In the genomic region with DNA sequence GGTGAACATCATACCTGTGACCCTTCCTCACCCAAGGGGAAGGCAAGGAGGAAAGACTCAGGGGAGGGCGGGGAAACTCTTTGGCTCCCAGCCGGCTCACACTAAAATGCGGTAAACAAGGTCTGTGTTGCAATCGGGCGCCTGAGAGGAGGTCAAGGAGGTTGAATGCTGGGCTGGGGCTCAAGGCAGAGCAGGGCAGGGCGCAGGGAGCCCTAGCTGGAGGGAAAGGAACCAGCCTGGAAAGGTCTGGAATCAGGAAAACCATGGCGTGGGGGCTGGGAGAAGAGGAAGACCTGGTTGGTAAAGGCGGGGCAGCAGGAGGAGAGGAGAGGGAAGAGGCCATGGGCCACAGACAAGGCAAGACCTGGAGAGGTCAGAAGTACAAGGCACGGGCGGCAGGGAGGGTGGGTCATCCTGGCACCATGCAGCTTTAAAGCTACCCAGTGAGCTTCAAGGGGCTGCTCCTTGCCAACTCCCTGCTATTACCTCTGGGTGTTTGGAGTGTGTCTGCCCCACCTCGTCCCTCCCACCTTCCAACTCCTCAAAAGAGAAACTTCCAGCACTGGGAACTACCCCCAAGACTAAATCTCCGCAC, we compare ENCODE assay signal across 1 cellular context.
A peak's percentile ranks its signal among the peaks of the same experiment; 100 is the strongest.
TF ChIP-seq lines count a peak whose summit lies in the region.

No MANE protein-coding gene starts in this region.

TF ChIP-seq in HepG2, 621 proteins besides CTCF, POLR2A, EP300 and RAD21 (continued from another document and continues in another):
- TF ChIP-seq GABPA (IDR thresholded peaks at IDR 0.05; ENCODE audit: low read depth, low read length) = no peak
- peak; percentile 17; the same call in 1 of the 2 replicates for TF ChIP-seq GABPA (CRISPR knock-in tag; IDR thresholded peaks at IDR 0.05; ENCODE audit: low read depth)
- TF ChIP-seq, protein P1, sequence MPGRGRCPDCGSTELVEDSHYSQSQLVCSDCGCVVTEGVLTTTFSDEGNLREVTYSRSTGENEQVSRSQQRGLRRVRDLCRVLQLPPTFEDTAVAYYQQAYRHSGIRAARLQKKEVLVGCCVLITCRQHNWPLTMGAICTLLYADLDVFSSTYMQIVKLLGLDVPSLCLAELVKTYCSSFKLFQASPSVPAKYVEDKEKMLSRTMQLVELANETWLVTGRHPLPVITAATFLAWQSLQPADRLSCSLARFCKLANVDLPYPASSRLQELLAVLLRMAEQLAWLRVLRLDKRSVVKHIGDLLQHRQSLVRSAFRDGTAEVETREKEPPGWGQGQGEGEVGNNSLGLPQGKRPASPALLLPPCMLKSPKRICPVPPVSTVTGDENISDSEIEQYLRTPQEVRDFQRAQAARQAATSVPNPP (CRISPR knock-in tag; IDR thresholded peaks at IDR 0.05) = no peak
- no peak for TF ChIP-seq ZNF446 (CRISPR knock-in tag; IDR thresholded peaks at IDR 0.05)
- TF ChIP-seq FLYWCH1 (CRISPR knock-in tag; IDR thresholded peaks at IDR 0.05) = no peak
- no peak; the same call in 1 of the 2 replicates for TF ChIP-seq CBX5 (CRISPR knock-in tag; IDR thresholded peaks at IDR 0.05; ENCODE audit: borderline replicate concordance)
- no peak for TF ChIP-seq SRSF1 (optimal IDR thresholded peaks at IDR 0.05; ENCODE audit: low read depth, low read length)
- TF ChIP-seq ZNF577 (CRISPR knock-in tag; IDR thresholded peaks at IDR 0.05; ENCODE audit: borderline replicate concordance, low read depth) = no peak
- peak; percentile 53; the same call in 1 of the 2 replicates for TF ChIP-seq ETV5 (CRISPR knock-in tag; IDR thresholded peaks at IDR 0.05; ENCODE audit: borderline replicate concordance)
- no peak for TF ChIP-seq MXD4 (CRISPR knock-in tag; IDR thresholded peaks at IDR 0.05)
- no peak for TF ChIP-seq ZNF543 (CRISPR knock-in tag; IDR thresholded peaks at IDR 0.05)
- no peak for TF ChIP-seq KLF12 (CRISPR knock-in tag; IDR thresholded peaks at IDR 0.05; ENCODE audit: borderline replicate concordance)
- TF ChIP-seq ZBTB20 (CRISPR knock-in tag; IDR thresholded peaks at IDR 0.05; ENCODE audit: borderline replicate concordance, low read depth) = peak; percentile 67; the same call in 1 of the 2 replicates
- TF ChIP-seq XRCC5 (optimal IDR thresholded peaks at IDR 0.05; ENCODE audit: low read length) = peak; percentile 46
- no peak for TF ChIP-seq ZNF572 (CRISPR knock-in tag; IDR thresholded peaks at IDR 0.05)
- peak; percentile 57; the same call in 1 of the 2 replicates for TF ChIP-seq MYPOP (CRISPR knock-in tag; IDR thresholded peaks at IDR 0.05)
- peak; percentile 75; the same call in 1 of the 2 replicates for TF ChIP-seq HDAC2 (CRISPR knock-in tag; IDR thresholded peaks at IDR 0.05)
- TF ChIP-seq PLRG1 (conservative IDR thresholded peaks at IDR 0.05) = no peak
- no peak for TF ChIP-seq SP4 (CRISPR knock-in tag; IDR thresholded peaks at IDR 0.05)
- peak; percentile 40; the same call in 1 of the 2 replicates for TF ChIP-seq ZMAT3 (CRISPR knock-in tag; conservative IDR thresholded peaks at IDR 0.05)
- TF ChIP-seq RORA (CRISPR knock-in tag; IDR thresholded peaks at IDR 0.05) = no peak
- TF ChIP-seq HNRNPL (IDR thresholded peaks at IDR 0.05; ENCODE audit: low read depth, low read length) = no peak
- no peak for TF ChIP-seq ZNF282 (IDR thresholded peaks at IDR 0.05; ENCODE audit: partially characterized antibody)
- TF ChIP-seq CENPX (CRISPR knock-in tag; IDR thresholded peaks at IDR 0.05) = no peak
- no peak for TF ChIP-seq MTF2 (CRISPR knock-in tag; IDR thresholded peaks at IDR 0.05; ENCODE audit: borderline replicate concordance)
- TF ChIP-seq MIER3 (CRISPR knock-in tag; IDR thresholded peaks at IDR 0.05; ENCODE audit: borderline replicate concordance) = peak; percentile 86; the same call in 1 of the 2 replicates
- no peak for TF ChIP-seq IRX3 (CRISPR knock-in tag; IDR thresholded peaks at IDR 0.05; ENCODE audit: borderline replicate concordance, low read depth)
- TF ChIP-seq, protein P2, sequence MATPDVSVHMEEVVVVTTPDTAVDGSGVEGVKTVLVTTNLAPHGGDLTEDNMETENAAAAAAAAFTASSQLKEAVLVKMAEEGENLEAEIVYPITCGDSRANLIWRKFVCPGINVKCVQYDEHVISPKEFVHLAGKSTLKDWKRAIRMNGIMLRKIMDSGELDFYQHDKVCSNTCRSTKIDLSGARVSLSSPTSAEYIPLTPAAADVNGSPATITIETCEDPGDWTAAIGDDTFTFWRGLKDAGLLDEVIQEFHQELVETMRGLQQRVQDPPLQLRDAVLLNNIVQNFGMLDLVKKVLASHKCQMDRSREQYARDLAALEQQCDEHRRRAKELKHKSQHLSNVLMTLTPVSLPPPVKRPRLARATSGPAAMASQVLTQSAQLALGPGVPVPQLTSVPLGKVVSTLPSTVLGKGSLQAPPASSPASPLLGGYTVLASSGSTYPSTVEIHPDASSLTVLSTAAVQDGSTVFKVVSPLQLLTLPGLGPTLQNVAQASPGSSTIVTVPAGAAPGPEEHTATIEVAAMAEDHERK (CRISPR knock-in tag; IDR thresholded peaks at IDR 0.05; ENCODE audit: low read depth) = no peak
- TF ChIP-seq SYNCRIP (IDR thresholded peaks at IDR 0.05; ENCODE audit: insufficient read depth, low read depth, low read length) = no peak
- no peak for TF ChIP-seq RAD51 (IDR thresholded peaks at IDR 0.05; ENCODE audit: borderline replicate concordance)
- no peak for TF ChIP-seq DNMT1 (CRISPR knock-in tag; IDR thresholded peaks at IDR 0.05)
- TF ChIP-seq ZNF253 (CRISPR knock-in tag; IDR thresholded peaks at IDR 0.05; ENCODE audit: borderline replicate concordance) = no peak
- TF ChIP-seq STAG1 (CRISPR knock-in tag; IDR thresholded peaks at IDR 0.05) = no peak
- 0 out of 2 replicates have a peak, but pooled peaks have one; percentile 31 for TF ChIP-seq ZBTB7B (CRISPR knock-in tag; IDR thresholded peaks at IDR 0.05)
- TF ChIP-seq, protein P3, sequence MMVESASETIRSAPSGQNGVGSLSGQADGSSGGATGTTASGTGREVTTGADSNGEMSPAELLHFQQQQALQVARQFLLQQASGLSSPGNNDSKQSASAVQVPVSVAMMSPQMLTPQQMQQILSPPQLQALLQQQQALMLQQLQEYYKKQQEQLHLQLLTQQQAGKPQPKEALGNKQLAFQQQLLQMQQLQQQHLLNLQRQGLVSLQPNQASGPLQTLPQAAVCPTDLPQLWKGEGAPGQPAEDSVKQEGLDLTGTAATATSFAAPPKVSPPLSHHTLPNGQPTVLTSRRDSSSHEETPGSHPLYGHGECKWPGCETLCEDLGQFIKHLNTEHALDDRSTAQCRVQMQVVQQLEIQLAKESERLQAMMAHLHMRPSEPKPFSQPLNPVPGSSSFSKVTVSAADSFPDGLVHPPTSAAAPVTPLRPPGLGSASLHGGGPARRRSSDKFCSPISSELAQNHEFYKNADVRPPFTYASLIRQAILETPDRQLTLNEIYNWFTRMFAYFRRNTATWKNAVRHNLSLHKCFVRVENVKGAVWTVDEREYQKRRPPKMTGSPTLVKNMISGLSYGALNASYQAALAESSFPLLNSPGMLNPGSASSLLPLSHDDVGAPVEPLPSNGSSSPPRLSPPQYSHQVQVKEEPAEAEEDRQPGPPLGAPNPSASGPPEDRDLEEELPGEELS (CRISPR knock-in tag; IDR thresholded peaks at IDR 0.05) = peak; percentile 97
- TF ChIP-seq ZFP90 (CRISPR knock-in tag; IDR thresholded peaks at IDR 0.05; ENCODE audit: borderline replicate concordance) = no peak
- TF ChIP-seq AHDC1 (CRISPR knock-in tag; IDR thresholded peaks at IDR 0.05; ENCODE audit: borderline replicate concordance) = peak; percentile 47; the same call in 1 of the 2 replicates
- no peak; the same call in 1 of the 2 replicates for TF ChIP-seq DZIP1 (CRISPR knock-in tag; IDR thresholded peaks at IDR 0.05)
- peak; percentile 84 for TF ChIP-seq HDAC1 (CRISPR knock-in tag; IDR thresholded peaks at IDR 0.05)
- TF ChIP-seq, protein P4, sequence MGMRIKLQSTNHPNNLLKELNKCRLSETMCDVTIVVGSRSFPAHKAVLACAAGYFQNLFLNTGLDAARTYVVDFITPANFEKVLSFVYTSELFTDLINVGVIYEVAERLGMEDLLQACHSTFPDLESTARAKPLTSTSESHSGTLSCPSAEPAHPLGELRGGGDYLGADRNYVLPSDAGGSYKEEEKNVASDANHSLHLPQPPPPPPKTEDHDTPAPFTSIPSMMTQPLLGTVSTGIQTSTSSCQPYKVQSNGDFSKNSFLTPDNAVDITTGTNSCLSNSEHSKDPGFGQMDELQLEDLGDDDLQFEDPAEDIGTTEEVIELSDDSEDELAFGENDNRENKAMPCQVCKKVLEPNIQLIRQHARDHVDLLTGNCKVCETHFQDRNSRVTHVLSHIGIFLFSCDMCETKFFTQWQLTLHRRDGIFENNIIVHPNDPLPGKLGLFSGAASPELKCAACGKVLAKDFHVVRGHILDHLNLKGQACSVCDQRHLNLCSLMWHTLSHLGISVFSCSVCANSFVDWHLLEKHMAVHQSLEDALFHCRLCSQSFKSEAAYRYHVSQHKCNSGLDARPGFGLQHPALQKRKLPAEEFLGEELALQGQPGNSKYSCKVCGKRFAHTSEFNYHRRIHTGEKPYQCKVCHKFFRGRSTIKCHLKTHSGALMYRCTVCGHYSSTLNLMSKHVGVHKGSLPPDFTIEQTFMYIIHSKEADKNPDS (CRISPR knock-in tag; IDR thresholded peaks at IDR 0.05) = no peak
- TF ChIP-seq NRL (CRISPR knock-in tag; IDR thresholded peaks at IDR 0.05; ENCODE audit: borderline replicate concordance) = peak; percentile 80; the same call in 1 of the 2 replicates
- no peak for TF ChIP-seq SNAPC2 (CRISPR knock-in tag; IDR thresholded peaks at IDR 0.05)
- TF ChIP-seq CENPT (CRISPR knock-in tag; IDR thresholded peaks at IDR 0.05; ENCODE audit: low read depth) = no peak
- no peak for TF ChIP-seq TRIM22 (IDR thresholded peaks at IDR 0.05)
- no peak for TF ChIP-seq MED8 (CRISPR knock-in tag; IDR thresholded peaks at IDR 0.05; ENCODE audit: insufficient replicate concordance)
- no peak for TF ChIP-seq RBM22 (optimal IDR thresholded peaks at IDR 0.05; ENCODE audit: low read length)
- peak; percentile 97 for TF ChIP-seq RXRB (CRISPR knock-in tag; IDR thresholded peaks at IDR 0.05; ENCODE audit: borderline replicate concordance)
